ENCODE assay signal across 8 cellular contexts in genomic region chr4:47425628-47426027, GRCh38.
"Had no signal": no experiment of that assay in that cellular context is flagged by ENCODE, and none has a peak within 500 bp of the region (broad histone marks: within the 10 kb centered on the region; RNA-seq: fewer than 3 reads in every experiment).

No MANE protein-coding gene starts in this region.

- H3K36me3 Mint-ChIP-seq: IgD-negative memory B cell had no signal

- H3K4me1 Mint-ChIP-seq: H9, IgD-negative memory B cell had no signal

- H3K4me3 ChIP-seq: GM23248 had no signal

- H3K4me3 Mint-ChIP-seq: H9, IgD-negative memory B cell had no signal

- H3K27ac ChIP-seq: GM23248, HL-60 had no signal

- ATAC-seq: HepG2 had no signal

- H3K9me3 Mint-ChIP-seq: H9 had no signal

- DNase-seq: GM23248, H9, HCEC 1CT had no signal

- H3K9ac ChIP-seq: GM23248 had no signal

- FAIRE-seq: H1, H54, HepG2 had no signal

- H3K27ac Mint-ChIP-seq: H9, IgD-negative memory B cell had no signal
